1 cellular context compared by ENCODE assay signal in genomic region chr7:48718731-48719387, GRCh38.
TF ChIP-seq lines count a peak whose summit lies in the region.

No MANE protein-coding gene starts in this region.

TF ChIP-seq in H1, 55 proteins besides CTCF, POLR2A, EP300 and RAD21 (continued from another document):
- TF ChIP-seq SIX5 (IDR thresholded peaks at IDR 0.05; ENCODE audit: low read depth, low read length) (no peak), BCL11A (IDR thresholded peaks at IDR 0.05; ENCODE audit: low read depth in 2 of 2, low read length in 2 of 2) (no peak), BRCA1 (IDR thresholded peaks at IDR 0.05; ENCODE audit: low read depth, low read length) (no peak), ATF2 (IDR thresholded peaks at IDR 0.05; ENCODE audit: low read length) (no peak), GTF2F1 (IDR thresholded peaks at IDR 0.05; ENCODE audit: borderline replicate concordance, low read depth, low read length) (no peak), CHD1 (IDR thresholded peaks at IDR 0.05; ENCODE audit: low read depth, low read length) (no peak), SP1 (IDR thresholded peaks at IDR 0.05; ENCODE audit: low read depth, low read length) (no peak), ATF3 (IDR thresholded peaks at IDR 0.05; ENCODE audit: insufficient read depth, low read depth, low read length) (no peak), E2F6 (IDR thresholded peaks at IDR 0.05) (no peak), HDAC6 (IDR thresholded peaks at IDR 0.05; ENCODE audit: low read depth, low read length) (no peak), TEAD4 (IDR thresholded peaks at IDR 0.05; ENCODE audit: low read depth, low read length) (no peak), SIN3A (conservative IDR thresholded peaks at IDR 0.05 in 1 of 2, IDR thresholded peaks at IDR 0.05 in 1 of 2; ENCODE audit: low read depth in 1 of 2, low read length in 2 of 2) (no peak), POLR2AphosphoS5 (IDR thresholded peaks at IDR 0.05; ENCODE audit: low read depth, low read length) (no peak), NANOG (IDR thresholded peaks at IDR 0.05; ENCODE audit: insufficient read depth, low read depth, low read length, poor library complexity, severe bottlenecking) (no peak)
